Comparison of ENCODE assay signal across 8 cellular contexts in the genomic region with DNA sequence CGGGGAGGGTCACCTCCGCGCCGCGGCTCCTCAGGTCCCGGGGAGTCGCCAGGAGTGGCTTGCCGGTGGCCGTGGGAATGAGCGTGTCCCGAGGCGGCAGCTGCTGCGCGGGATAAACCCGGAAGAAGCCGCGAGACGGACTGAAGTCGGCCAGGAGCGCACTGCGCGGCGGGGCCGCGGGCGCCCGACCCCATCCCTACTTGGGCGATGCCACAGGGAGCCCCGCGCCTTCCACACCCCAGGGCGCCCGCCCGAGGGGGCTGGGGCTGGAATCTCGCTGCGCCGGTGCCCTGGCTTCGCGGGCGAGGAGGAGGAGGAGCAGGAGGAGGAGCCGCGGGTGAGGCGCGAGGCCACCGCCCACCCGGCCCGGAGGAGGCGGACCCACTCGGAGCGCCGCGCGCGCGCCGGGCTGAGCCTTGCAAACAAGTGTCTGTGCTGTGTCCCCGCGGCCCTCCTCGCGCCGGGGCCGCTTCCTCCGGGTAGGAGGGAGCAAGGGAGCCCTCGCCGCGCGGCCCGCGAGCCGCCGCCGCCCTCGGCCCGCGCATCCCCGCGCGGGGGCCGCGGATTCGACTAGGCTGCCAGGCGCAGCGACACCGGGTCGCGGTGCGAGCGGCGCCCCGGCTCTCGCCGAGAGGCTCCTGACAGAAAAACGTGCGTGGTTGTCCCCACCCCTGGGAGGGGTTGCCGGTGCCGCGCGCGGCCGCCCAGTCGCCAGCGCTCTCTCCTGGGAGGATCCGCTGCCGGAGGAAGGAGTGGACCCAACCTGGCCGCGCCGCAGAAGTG. TPM values are rescaled to one million over a fixed set of nuclear protein-coding genes. Genes with fewer than 3 reads are reported as not detected.
A peak's percentile ranks its signal among the peaks of the same experiment; 100 is the strongest.
DNase-seq lines count a peak whose midpoint lies in the region; ATAC-seq and TF ChIP-seq lines count a peak whose summit lies in the region.

A gene (plus strand): TSS at position 412 of the 783 bp plus-strand sequence.

- TF ChIP-seq CTCF in A673 (conservative IDR thresholded peaks at IDR 0.05; ENCODE audit: low read depth, low read length), result no peak

- H3K27me3 ChIP-seq in A673 (replicated peaks; ENCODE audit: insufficient read depth, low read depth, low read length, poor library complexity), result peaks cover 8% of the 10 kb centered on the region

- H3K27ac ChIP-seq in A673 (ENCODE audit: low read depth, low read length, poor library complexity, severe bottlenecking) (peak within 1 kb of the TSS; percentile 69), caudate nucleus (ENCODE audit: low read depth, low read length) (peak within 1 kb of the TSS; percentile 87)

- peaks cover 4% of the 10 kb centered on the region for H3K4me1 ChIP-seq in A673 (ENCODE audit: insufficient read depth, low read length, poor library complexity, severe bottlenecking)

- peak; percentile 78 for ATAC-seq in GM18520 (IDR thresholded peaks at IDR 0.05; ENCODE audit: unreplicated experiment)
- ATAC-seq in HG03060 (IDR thresholded peaks at IDR 0.05; ENCODE audit: low read depth, unreplicated experiment), result peak; percentile 58

- no TSS peak for BruUV-seq in A673 (replicated peaks; lab: Mats Ljungman, UMichigan)

- H3K4me3 ChIP-seq in A673 (ENCODE audit: low read depth, low read length, poor library complexity, severe bottlenecking), result peak within 1 kb of the TSS; percentile 96

- DNase-seq in A673 (ENCODE audit: low spot score), result peak; percentile 90
- peak; percentile 66 for DNase-seq in NCI-H2171 treated with DMSO at 0.1 percent for 48 hours (lab: John Stamatoyannopoulos, UW)
- DNase-seq in activated CD4-positive, CD25-positive, alpha-beta regulatory T cell (lab: John Stamatoyannopoulos, UW), result peak; percentile 68 to 89 (median 80)
- DNase-seq in caudate nucleus (lab: John Stamatoyannopoulos, UW), result peak in 60 of 61 donors; percentile 46 to 96 (median 87)
- DNase-seq in iris pigment epithelial cell (ENCODE audit: low read depth), result peak; percentile 89
- DNase-seq in stimulated activated CD4-positive, alpha-beta T cell treated with anti-CD3 and anti-CD28 coated beads, Interleukin-12 subunit alpha, Interleukin-12 subunit beta, amount 100 ng/mL, for 24 hours (ENCODE audit: low read depth in 2 of 2), result peak; percentile 82 to 85

- CTCF ChIA-PET in A673 (lab: Charles Lee), result no interaction called here

- H3K36me3 ChIP-seq in A673 (ENCODE audit: insufficient read depth, low read length, poor library complexity, severe bottlenecking), result no peaks in the 10 kb centered on the region

- intact Hi-C loops in A673 (cut with micrococcal nuclease; ENCODE audit: unreplicated experiment), result loop anchor here (2.0 kb wide), 1 partner anchor 58 kb away; a partner anchor contains a TSS

- POLR2A ChIA-PET in A673 (lab: Charles Lee; ENCODE audit: low non-redundant PET), result no interaction called here

- no peaks in the 10 kb centered on the region for H3K9me3 ChIP-seq in A673 (ENCODE audit: low read depth, low read length, poor library complexity, severe bottlenecking)

RNA-seq across cellular contexts. Expression of the gene that starts here (rescaled TPM):
- 3.1 and 3.2 TPM in 2 replicates for total RNA-seq in A673 (2021)

Comparison
In these comparisons a context has a peak if more than half of its experiments do, and no peak if none do; other contexts are left out.
1. Peak in every context shown above with its lines: DNase-seq, ATAC-seq, H3K4me3 ChIP-seq and H3K27ac ChIP-seq.